22 cellular contexts compared by ENCODE assay signal in the genomic region with DNA sequence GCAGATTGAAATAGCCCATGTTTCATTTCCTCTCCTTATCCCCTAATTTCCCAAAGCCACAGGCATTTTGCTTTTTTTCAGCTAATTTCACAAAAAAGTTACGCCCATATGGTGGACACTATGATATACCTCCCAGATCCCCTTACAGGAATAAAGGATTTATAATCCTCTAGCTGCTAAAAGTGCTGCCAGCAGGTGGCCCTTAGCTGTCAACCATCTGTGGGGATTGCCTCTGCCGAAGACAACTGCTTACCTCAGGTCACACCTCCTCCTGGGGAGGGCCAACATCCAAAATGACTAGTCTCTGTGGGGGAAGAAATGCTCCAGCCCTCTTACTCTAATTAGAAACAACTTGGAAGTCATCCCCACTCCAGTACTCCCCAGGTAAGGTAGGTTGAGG.
DNase-seq lines count a peak whose midpoint lies in the region; ATAC-seq, FAIRE-seq and TF ChIP-seq lines count a peak whose summit lies in the region.
"Had no signal": no experiment of that assay in that cellular context is flagged by ENCODE, and none has a peak within 500 bp of the region (broad histone marks: within the 10 kb centered on the region; RNA-seq: fewer than 3 reads in every experiment).

No MANE protein-coding gene starts in this region.

- CTCF ChIA-PET in activated CD4-positive, alpha-beta memory T cell treated with anti-CD3 and anti-CD28 coated beads for 36 hours (lab: Charles Lee): no interaction called here

- H3K36me3 ChIP-seq in GM23338 (ENCODE audit: insufficient read depth): no peaks in the 10 kb centered on the region
- H3K36me3 ChIP-seq in keratinocyte (ENCODE audit: control insufficient read depth in 2 of 2, extremely low read depth in 1 of 2, insufficient read depth in 2 of 2, low read length in 2 of 2): no peaks in the 10 kb centered on the region
- H3K36me3 ChIP-seq: colonic mucosa, heart right ventricle, MG63, tibial artery had no signal

- H3K4me2 ChIP-seq in GM23338 (no peak overlapping the region), keratinocyte (ENCODE audit: control insufficient read depth, extremely low read depth, insufficient read depth, low read depth, low read length) (no peak overlapping the region)

- H3K9ac ChIP-seq in keratinocyte (ENCODE audit: control insufficient read depth, extremely low read depth, insufficient read depth, low read length): no peak overlapping the region

- POLR2A ChIA-PET in activated CD4-positive, alpha-beta memory T cell treated with anti-CD3 and anti-CD28 coated beads for 36 hours (lab: Charles Lee): no interaction called here

- no peaks in the 10 kb centered on the region for H3K9me3 Mint-ChIP-seq in GM23338
- no peaks in the 10 kb centered on the region for H3K9me3 Mint-ChIP-seq in activated CD4-positive, alpha-beta memory T cell treated with anti-CD3 and anti-CD28 coated beads for 36 hours
- H3K9me3 Mint-ChIP-seq: activated naive CD4-positive, alpha-beta T cell treated with anti-CD3 and anti-CD28 coated beads, Interleukin-2, amount 50 U/mL, for 24 hours; activated T-cell treated with anti-CD3 and anti-CD28 coated beads, Interleukin-2, amount 50 U/mL, for 24 hours; T-helper 1 cell treated with Interleukin-12 subunit alpha and Interleukin-12 subunit beta and Interleukin-4 antibody, amounts not matched to agents 30 μg/mL and 1 μg/mL, for 36 hours had no signal

- peak; percentile 6 for DNase-seq in COR-L47 (lab: John Stamatoyannopoulos, UW)
- DNase-seq in GM23338 (ENCODE audit: low spot score): peak; percentile 26
- peak; percentile 32 for DNase-seq in SK-MEL-5 (ENCODE audit: low read depth, low spot score)
- DNase-seq in keratinocyte (ENCODE audit: low read depth, low spot score): no peak
- DNase-seq in activated gamma-delta T cell (lab: John Stamatoyannopoulos, UW): no peak
- no peak for DNase-seq in NOMO-1 (lab: John Stamatoyannopoulos, UW; ENCODE audit: unreplicated experiment in 2 of 2)
- no peak for DNase-seq in activated CD4-positive, alpha-beta memory T cell treated with anti-CD3 and anti-CD28 coated beads for 36 hours
- DNase-seq: activated T-cell treated with anti-CD3 and anti-CD28 coated beads, Interleukin-2, amount 50 U/mL, for 24 hours; colonic mucosa; H7; heart right ventricle; MG63; NCI-H187; OCI-M1; SIG-M5; stimulated activated naive CD8-positive, alpha-beta T cell treated with anti-CD3 and anti-CD28 coated beads, Interleukin-15, Interleukin-2, amounts not matched to agents 100 U/mL and 50 U/mL, for 24 hours; tibial artery had no signal

- intact Hi-C loops in activated CD4-positive, alpha-beta memory T cell treated with anti-CD3 and anti-CD28 coated beads for 36 hours (cut with micrococcal nuclease): no loop called here

- H3K4me1 ChIP-seq in GM23338 (ENCODE audit: insufficient read depth): peaks cover 7% of the 10 kb centered on the region; the same call in 1 of the 2 replicates
- H3K4me1 ChIP-seq in keratinocyte (ENCODE audit: control insufficient read depth, extremely low read depth, insufficient read depth, low read length): no peaks in the 10 kb centered on the region
- H3K4me1 ChIP-seq: colonic mucosa, heart right ventricle, tibial artery had no signal

- H3K27ac Mint-ChIP-seq in GM23338: no peak overlapping the region
- H3K27ac Mint-ChIP-seq in activated CD4-positive, alpha-beta memory T cell treated with anti-CD3 and anti-CD28 coated beads for 36 hours: no peak overlapping the region
- H3K27ac Mint-ChIP-seq: activated naive CD4-positive, alpha-beta T cell treated with anti-CD3 and anti-CD28 coated beads, Interleukin-2, amount 50 U/mL, for 24 hours; activated T-cell treated with anti-CD3 and anti-CD28 coated beads, Interleukin-2, amount 50 U/mL, for 24 hours; T-helper 1 cell treated with Interleukin-12 subunit alpha and Interleukin-12 subunit beta and Interleukin-4 antibody, amounts not matched to agents 30 μg/mL and 1 μg/mL, for 36 hours had no signal

- H3K27me3 ChIP-seq in GM23338 (ENCODE audit: insufficient read depth) (no peaks in the 10 kb centered on the region), keratinocyte (ENCODE audit: control insufficient read depth, extremely low read depth, insufficient read depth, low read length) (no peaks in the 10 kb centered on the region)
- H3K27me3 ChIP-seq: colonic mucosa, MG63, tibial artery had no signal

- in situ Hi-C loops in SK-MEL-5 (cut with HindIII; ENCODE audit: low pct_unique_long_range_greater_than_20kb, low sequenced_read_pairs): no loop called here

- H3K4me1 Mint-ChIP-seq in GM23338: peaks cover 18% of the 10 kb centered on the region
- no peaks in the 10 kb centered on the region for H3K4me1 Mint-ChIP-seq in activated CD4-positive, alpha-beta memory T cell treated with anti-CD3 and anti-CD28 coated beads for 36 hours (ENCODE audit: low read depth)
- H3K4me1 Mint-ChIP-seq: activated naive CD4-positive, alpha-beta T cell treated with anti-CD3 and anti-CD28 coated beads, Interleukin-2, amount 50 U/mL, for 24 hours had no signal

- no peaks in the 10 kb centered on the region for H4K20me1 ChIP-seq in GM23338 (replicated peaks; ENCODE audit: insufficient read depth)
- no peaks in the 10 kb centered on the region for H4K20me1 ChIP-seq in keratinocyte (ENCODE audit: control insufficient read depth, extremely low read depth, insufficient read depth, low read length)

- dilution Hi-C loops in keratinocyte (cut with MboI; ENCODE audit: extremely low pct_ligation_motif_present, low sequenced_read_pairs): no loop called here

- H3K4me3 ChIP-seq in GM23338 (no peak overlapping the region), keratinocyte (ENCODE audit: control insufficient read depth in 2 of 3, extremely low read depth in 1 of 3, insufficient read depth in 2 of 3, low read depth in 1 of 3, low read length in 3 of 3) (no peak overlapping the region)
- H3K4me3 ChIP-seq: colonic mucosa, heart right ventricle, MG63, tibial artery had no signal

- TF ChIP-seq POLR2A in GM18505 (IDR thresholded peaks at IDR 0.05; ENCODE audit: borderline replicate concordance, extremely low read depth, insufficient read depth, insufficient read length): no peak

- FAIRE-seq in keratinocyte (lab: Jason Lieb, UNC): no peak
- FAIRE-seq: endometrium had no signal

- H2AFZ ChIP-seq in GM23338: no peak overlapping the region
- H2AFZ ChIP-seq in keratinocyte (ENCODE audit: control insufficient read depth, low read length): no peak overlapping the region

- H3K79me2 ChIP-seq in GM23338 (replicated peaks; ENCODE audit: insufficient read depth) (no peaks in the 10 kb centered on the region), keratinocyte (ENCODE audit: control insufficient read depth, insufficient read depth, low read length) (no peaks in the 10 kb centered on the region)

- peaks cover 1% of the 10 kb centered on the region for H3K27me3 Mint-ChIP-seq in GM23338 (ENCODE audit: insufficient read depth, low read depth, poor library complexity)
- H3K27me3 Mint-ChIP-seq in activated CD4-positive, alpha-beta memory T cell treated with anti-CD3 and anti-CD28 coated beads for 36 hours: peaks cover 4% of the 10 kb centered on the region
- H3K27me3 Mint-ChIP-seq: activated naive CD4-positive, alpha-beta T cell treated with anti-CD3 and anti-CD28 coated beads, Interleukin-2, amount 50 U/mL, for 24 hours had no signal

- peak; percentile 47 to 54 for TF ChIP-seq CTCF in GM23338 (conservative IDR thresholded peaks at IDR 0.05; ENCODE audit: low read depth in 2 of 2)
- TF ChIP-seq CTCF in keratinocyte (optimal IDR thresholded peaks at IDR 0.05 in 1 of 3, IDR thresholded peaks at IDR 0.05 in 1 of 3, conservative IDR thresholded peaks at IDR 0.05 in 1 of 3; ENCODE audit: extremely low read depth in 1 of 3, insufficient read depth in 2 of 3, low read length in 3 of 3): peak in 2 of 3 experiments; percentile 39 to 42

- no peak overlapping the region for H3K4me3 Mint-ChIP-seq in GM23338
- no peak overlapping the region for H3K4me3 Mint-ChIP-seq in activated CD4-positive, alpha-beta memory T cell treated with anti-CD3 and anti-CD28 coated beads for 36 hours
- H3K4me3 Mint-ChIP-seq: activated naive CD4-positive, alpha-beta T cell treated with anti-CD3 and anti-CD28 coated beads, Interleukin-2, amount 50 U/mL, for 24 hours; activated T-cell treated with anti-CD3 and anti-CD28 coated beads, Interleukin-2, amount 50 U/mL, for 24 hours; T-helper 1 cell treated with Interleukin-12 subunit alpha and Interleukin-12 subunit beta and Interleukin-4 antibody, amounts not matched to agents 30 μg/mL and 1 μg/mL, for 36 hours had no signal

- H3K9me3 ChIP-seq in keratinocyte (ENCODE audit: control insufficient read depth, low read depth, low read length): no peaks in the 10 kb centered on the region
- H3K9me3 ChIP-seq: colonic mucosa, heart right ventricle, MG63, tibial artery had no signal

- no peaks in the 10 kb centered on the region for H3F3A ChIP-seq in GM23338 (replicated peaks; ENCODE audit: low read depth)

- H3K36me3 Mint-ChIP-seq in GM23338 (ENCODE audit: low read depth): no peaks in the 10 kb centered on the region
- no peaks in the 10 kb centered on the region for H3K36me3 Mint-ChIP-seq in activated CD4-positive, alpha-beta memory T cell treated with anti-CD3 and anti-CD28 coated beads for 36 hours
- H3K36me3 Mint-ChIP-seq: activated naive CD4-positive, alpha-beta T cell treated with anti-CD3 and anti-CD28 coated beads, Interleukin-2, amount 50 U/mL, for 24 hours had no signal

- H3K27ac ChIP-seq in GM23338 (ENCODE audit: low read depth) (no peak overlapping the region), keratinocyte (ENCODE audit: control insufficient read depth, insufficient read depth, low read length) (no peak overlapping the region)
- H3K27ac ChIP-seq: colonic mucosa, heart right ventricle, tibial artery had no signal

- H3K9me2 ChIP-seq in GM23338 (ENCODE audit: insufficient read depth): no peaks in the 10 kb centered on the region

- no peaks in the 10 kb centered on the region for H3K9me1 ChIP-seq in keratinocyte (ENCODE audit: control insufficient read depth, extremely low read depth, insufficient read depth, low read length)

- ATAC-seq in GM23338 (peak; percentile 37; the same call in 2 of the 3 replicates), GM18505 (IDR thresholded peaks at IDR 0.05; ENCODE audit: unreplicated experiment) (no peak)
- ATAC-seq: heart right ventricle; sciatic nerve; stimulated activated naive CD8-positive, alpha-beta T cell treated with anti-CD3 and anti-CD28 coated beads, Interleukin-15, Interleukin-2, amounts not matched to agents 100 U/mL and 50 U/mL, for 24 hours had no signal

TF ChIP-seq in GM23338, 12 proteins besides CTCF, POLR2A, EP300 and RAD21 (continues in another document):
- TF ChIP-seq, protein P1, sequence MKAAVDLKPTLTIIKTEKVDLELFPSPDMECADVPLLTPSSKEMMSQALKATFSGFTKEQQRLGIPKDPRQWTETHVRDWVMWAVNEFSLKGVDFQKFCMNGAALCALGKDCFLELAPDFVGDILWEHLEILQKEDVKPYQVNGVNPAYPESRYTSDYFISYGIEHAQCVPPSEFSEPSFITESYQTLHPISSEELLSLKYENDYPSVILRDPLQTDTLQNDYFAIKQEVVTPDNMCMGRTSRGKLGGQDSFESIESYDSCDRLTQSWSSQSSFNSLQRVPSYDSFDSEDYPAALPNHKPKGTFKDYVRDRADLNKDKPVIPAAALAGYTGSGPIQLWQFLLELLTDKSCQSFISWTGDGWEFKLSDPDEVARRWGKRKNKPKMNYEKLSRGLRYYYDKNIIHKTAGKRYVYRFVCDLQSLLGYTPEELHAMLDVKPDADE (IDR thresholded peaks at IDR 0.05): no peak
- TF ChIP-seq ZNF114 (CRISPR knock-in tag; IDR thresholded peaks at IDR 0.05): no peak
- TF ChIP-seq EZH2phosphoT487 (IDR thresholded peaks at IDR 0.05; ENCODE audit: unreplicated experiment): no peak

Comparison
In these comparisons a context has a peak if more than half of its experiments do, and no peak if none do; other contexts are left out.
1. DNase-seq: peak in COR-L47 (single experiment), GM23338 (single experiment) and SK-MEL-5 (single experiment); none in keratinocyte (single experiment), activated gamma-delta T cell (single experiment), NOMO-1 (0 of 2) and activated CD4-positive, alpha-beta memory T cell treated with anti-CD3 and anti-CD28 coated beads for 36 hours (single experiment).